Comparison of ENCODE assay signal across 1 cellular context in the genomic region with DNA sequence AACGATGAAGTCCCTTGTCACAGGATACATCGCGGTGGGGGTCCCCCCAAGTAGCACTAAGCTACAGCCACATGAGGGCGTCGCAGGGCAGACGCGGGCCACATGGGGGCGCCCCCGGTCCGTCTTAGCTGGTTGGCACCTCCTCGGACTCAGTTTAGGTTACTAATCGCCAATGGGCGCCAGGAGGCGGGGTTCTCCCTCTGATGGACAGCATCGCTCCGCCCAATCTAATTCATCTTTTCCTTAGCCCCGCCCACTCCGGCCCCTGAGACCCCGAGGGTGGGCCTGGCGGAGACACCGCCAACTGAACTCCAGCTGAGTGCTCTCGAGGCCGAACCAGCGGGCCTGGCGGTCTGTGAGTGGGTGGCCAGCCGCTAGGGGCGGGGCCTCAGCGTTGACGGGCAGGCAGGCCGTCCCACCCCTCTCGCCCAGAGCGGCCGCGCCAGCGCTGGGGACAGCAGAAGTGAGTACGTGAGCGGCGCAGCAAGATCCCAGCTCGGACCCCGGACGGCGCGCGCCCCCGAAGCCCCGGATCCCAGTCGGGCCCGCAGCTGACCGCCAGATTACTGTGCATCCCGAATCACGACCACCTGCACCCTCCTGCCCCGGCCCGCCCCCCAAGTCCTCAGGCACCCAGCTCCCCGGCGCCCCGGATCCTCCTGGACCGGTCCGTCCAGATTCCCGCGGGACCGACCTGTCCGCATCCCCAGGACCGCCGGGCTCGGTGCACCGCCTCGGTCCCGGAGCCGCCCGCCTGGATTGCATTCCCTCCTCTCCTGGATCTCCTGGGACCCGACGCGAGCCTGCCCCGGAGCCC.
TF ChIP-seq lines count a peak whose summit lies in the region.

TSS of gene EPHB3 (plus strand) at position 457 of the 817 bp plus-strand sequence. CDS start 451 bp downstream, outside the sequence.

TF ChIP-seq in K562, 482 proteins besides CTCF, POLR2A, EP300 and RAD21 (continued from another document and continues in another):
- TF ChIP-seq ETV5 (CRISPR knock-in tag; IDR thresholded peaks at IDR 0.05; ENCODE audit: low read depth) (no peak), NRF1 (conservative IDR thresholded peaks at IDR 0.05 in 1 of 2, IDR thresholded peaks at IDR 0.05 in 1 of 2) (peak; percentile 22 to 35; a peak in 1 of 4 replicates), CREM (IDR thresholded peaks at IDR 0.05; ENCODE audit: low read depth) (0 out of 2 replicates have a peak, but pooled peaks have one; percentile 40), ELF4 (CRISPR knock-in tag; IDR thresholded peaks at IDR 0.05) (no peak), PBX2 (CRISPR knock-in tag; IDR thresholded peaks at IDR 0.05; ENCODE audit: low read depth) (peak; percentile 17; the same call in 1 of the 2 replicates), PBX2 (tag; conservative IDR thresholded peaks at IDR 0.05; ENCODE audit: low read depth) (peak; percentile 84), SMC3 (conservative IDR thresholded peaks at IDR 0.05; ENCODE audit: insufficient read depth, low read depth, low read length) (peak; percentile 98), CC2D1A (IDR thresholded peaks at IDR 0.05) (peak; percentile 89), ZNF217 (CRISPR knock-in tag; IDR thresholded peaks at IDR 0.05) (no peak), FOXK1 (CRISPR knock-in tag; IDR thresholded peaks at IDR 0.05; ENCODE audit: borderline replicate concordance) (no peak), ZNF408 (CRISPR knock-in tag; IDR thresholded peaks at IDR 0.05; ENCODE audit: low read depth) (no peak), MAFF (IDR thresholded peaks at IDR 0.05; ENCODE audit: low read length) (no peak), TAF15 (IDR thresholded peaks at IDR 0.05; ENCODE audit: low read depth, low read length) (no peak), PREB (CRISPR knock-in tag; IDR thresholded peaks at IDR 0.05) (no peak), NR2C2 (CRISPR knock-in tag; IDR thresholded peaks at IDR 0.05) (no peak), NR2C2 (tag; IDR thresholded peaks at IDR 0.05) (no peak), PML (IDR thresholded peaks at IDR 0.05; ENCODE audit: low read length) (no peak), RBM15 (IDR thresholded peaks at IDR 0.05; ENCODE audit: insufficient read depth, low read length) (no peak), TCF15 (CRISPR knock-in tag; IDR thresholded peaks at IDR 0.05) (no peak), ZSCAN32 (CRISPR knock-in tag; IDR thresholded peaks at IDR 0.05) (no peak), MCM7 (IDR thresholded peaks at IDR 0.05) (no peak), ATF7 (IDR thresholded peaks at IDR 0.05) (peak; percentile 36; the same call in 1 of the 2 replicates), TRIM24 (IDR thresholded peaks at IDR 0.05) (no peak), NFYB (IDR thresholded peaks at IDR 0.05; ENCODE audit: extremely low read depth, insufficient read length) (peak; percentile 11), KDM5B (IDR thresholded peaks at IDR 0.05; ENCODE audit: insufficient replicate concordance, low read depth, low read length) (no peak), MAZ (CRISPR knock-in tag; conservative IDR thresholded peaks at IDR 0.05 in 1 of 2, IDR thresholded peaks at IDR 0.05 in 1 of 2) (peak; percentile 22 to 27; a peak in 1 of 4 replicates), DPF2 (IDR thresholded peaks at IDR 0.05) (no peak), ZNF780A (CRISPR knock-in tag; IDR thresholded peaks at IDR 0.05) (no peak), SP1 (CRISPR knock-in tag; IDR thresholded peaks at IDR 0.05) (peak; percentile 76), MEIS2 (IDR thresholded peaks at IDR 0.05; ENCODE audit: partially characterized antibody) (peak; percentile 13), CXXC5 (CRISPR knock-in tag; IDR thresholded peaks at IDR 0.05) (no peak), NFATC3 (IDR thresholded peaks at IDR 0.05) (no peak), STAT5A (IDR thresholded peaks at IDR 0.05; ENCODE audit: borderline replicate concordance, low read length) (no peak), HDAC1 (IDR thresholded peaks at IDR 0.05) (no peak), ZBTB1 (CRISPR knock-in tag; IDR thresholded peaks at IDR 0.05; ENCODE audit: borderline replicate concordance, low read depth) (no peak), SIN3B (IDR thresholded peaks at IDR 0.05; ENCODE audit: low read depth) (no peak), RBM14 (IDR thresholded peaks at IDR 0.05; ENCODE audit: borderline replicate concordance, insufficient read depth, low read depth, low read length) (no peak), STAG1 (CRISPR knock-in tag; IDR thresholded peaks at IDR 0.05; ENCODE audit: borderline replicate concordance) (peak; percentile 96), ARID2 (IDR thresholded peaks at IDR 0.05) (peak; percentile 91), ZBTB33 (CRISPR knock-in tag; IDR thresholded peaks at IDR 0.05) (peak; percentile 86), SRSF7 (optimal IDR thresholded peaks at IDR 0.05; ENCODE audit: low read depth, low read length) (no peak)
- TF ChIP-seq, protein P1, sequence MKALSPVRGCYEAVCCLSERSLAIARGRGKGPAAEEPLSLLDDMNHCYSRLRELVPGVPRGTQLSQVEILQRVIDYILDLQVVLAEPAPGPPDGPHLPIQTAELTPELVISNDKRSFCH (CRISPR knock-in tag; IDR thresholded peaks at IDR 0.05), result no peak
- TF ChIP-seq, protein P1 (tag; IDR thresholded peaks at IDR 0.05), result 0 out of 2 replicates have a peak, but pooled peaks have one; percentile 36
- TF ChIP-seq, protein P2, sequence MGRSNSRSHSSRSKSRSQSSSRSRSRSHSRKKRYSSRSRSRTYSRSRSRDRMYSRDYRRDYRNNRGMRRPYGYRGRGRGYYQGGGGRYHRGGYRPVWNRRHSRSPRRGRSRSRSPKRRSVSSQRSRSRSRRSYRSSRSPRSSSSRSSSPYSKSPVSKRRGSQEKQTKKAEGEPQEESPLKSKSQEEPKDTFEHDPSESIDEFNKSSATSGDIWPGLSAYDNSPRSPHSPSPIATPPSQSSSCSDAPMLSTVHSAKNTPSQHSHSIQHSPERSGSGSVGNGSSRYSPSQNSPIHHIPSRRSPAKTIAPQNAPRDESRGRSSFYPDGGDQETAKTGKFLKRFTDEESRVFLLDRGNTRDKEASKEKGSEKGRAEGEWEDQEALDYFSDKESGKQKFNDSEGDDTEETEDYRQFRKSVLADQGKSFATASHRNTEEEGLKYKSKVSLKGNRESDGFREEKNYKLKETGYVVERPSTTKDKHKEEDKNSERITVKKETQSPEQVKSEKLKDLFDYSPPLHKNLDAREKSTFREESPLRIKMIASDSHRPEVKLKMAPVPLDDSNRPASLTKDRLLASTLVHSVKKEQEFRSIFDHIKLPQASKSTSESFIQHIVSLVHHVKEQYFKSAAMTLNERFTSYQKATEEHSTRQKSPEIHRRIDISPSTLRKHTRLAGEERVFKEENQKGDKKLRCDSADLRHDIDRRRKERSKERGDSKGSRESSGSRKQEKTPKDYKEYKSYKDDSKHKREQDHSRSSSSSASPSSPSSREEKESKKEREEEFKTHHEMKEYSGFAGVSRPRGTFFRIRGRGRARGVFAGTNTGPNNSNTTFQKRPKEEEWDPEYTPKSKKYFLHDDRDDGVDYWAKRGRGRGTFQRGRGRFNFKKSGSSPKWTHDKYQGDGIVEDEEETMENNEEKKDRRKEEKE (IDR thresholded peaks at IDR 0.05; ENCODE audit: borderline replicate concordance in 1 of 2, control insufficient read depth in 1 of 2, low read depth in 2 of 2, low read length in 1 of 2), result no peak
- TF ChIP-seq, protein P3, sequence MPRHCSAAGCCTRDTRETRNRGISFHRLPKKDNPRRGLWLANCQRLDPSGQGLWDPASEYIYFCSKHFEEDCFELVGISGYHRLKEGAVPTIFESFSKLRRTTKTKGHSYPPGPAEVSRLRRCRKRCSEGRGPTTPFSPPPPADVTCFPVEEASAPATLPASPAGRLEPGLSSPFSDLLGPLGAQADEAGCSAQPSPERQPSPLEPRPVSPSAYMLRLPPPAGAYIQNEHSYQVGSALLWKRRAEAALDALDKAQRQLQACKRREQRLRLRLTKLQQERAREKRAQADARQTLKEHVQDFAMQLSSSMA (CRISPR knock-in tag; IDR thresholded peaks at IDR 0.05), result no peak
- TF ChIP-seq, protein P4, sequence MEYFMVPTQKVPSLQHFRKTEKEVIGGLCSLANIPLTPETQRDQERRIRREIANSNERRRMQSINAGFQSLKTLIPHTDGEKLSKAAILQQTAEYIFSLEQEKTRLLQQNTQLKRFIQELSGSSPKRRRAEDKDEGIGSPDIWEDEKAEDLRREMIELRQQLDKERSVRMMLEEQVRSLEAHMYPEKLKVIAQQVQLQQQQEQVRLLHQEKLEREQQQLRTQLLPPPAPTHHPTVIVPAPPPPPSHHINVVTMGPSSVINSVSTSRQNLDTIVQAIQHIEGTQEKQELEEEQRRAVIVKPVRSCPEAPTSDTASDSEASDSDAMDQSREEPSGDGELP (CRISPR knock-in tag; IDR thresholded peaks at IDR 0.05; ENCODE audit: borderline replicate concordance), result peak; percentile 67; the same call in 1 of the 2 replicates
- TF ChIP-seq, protein P5, sequence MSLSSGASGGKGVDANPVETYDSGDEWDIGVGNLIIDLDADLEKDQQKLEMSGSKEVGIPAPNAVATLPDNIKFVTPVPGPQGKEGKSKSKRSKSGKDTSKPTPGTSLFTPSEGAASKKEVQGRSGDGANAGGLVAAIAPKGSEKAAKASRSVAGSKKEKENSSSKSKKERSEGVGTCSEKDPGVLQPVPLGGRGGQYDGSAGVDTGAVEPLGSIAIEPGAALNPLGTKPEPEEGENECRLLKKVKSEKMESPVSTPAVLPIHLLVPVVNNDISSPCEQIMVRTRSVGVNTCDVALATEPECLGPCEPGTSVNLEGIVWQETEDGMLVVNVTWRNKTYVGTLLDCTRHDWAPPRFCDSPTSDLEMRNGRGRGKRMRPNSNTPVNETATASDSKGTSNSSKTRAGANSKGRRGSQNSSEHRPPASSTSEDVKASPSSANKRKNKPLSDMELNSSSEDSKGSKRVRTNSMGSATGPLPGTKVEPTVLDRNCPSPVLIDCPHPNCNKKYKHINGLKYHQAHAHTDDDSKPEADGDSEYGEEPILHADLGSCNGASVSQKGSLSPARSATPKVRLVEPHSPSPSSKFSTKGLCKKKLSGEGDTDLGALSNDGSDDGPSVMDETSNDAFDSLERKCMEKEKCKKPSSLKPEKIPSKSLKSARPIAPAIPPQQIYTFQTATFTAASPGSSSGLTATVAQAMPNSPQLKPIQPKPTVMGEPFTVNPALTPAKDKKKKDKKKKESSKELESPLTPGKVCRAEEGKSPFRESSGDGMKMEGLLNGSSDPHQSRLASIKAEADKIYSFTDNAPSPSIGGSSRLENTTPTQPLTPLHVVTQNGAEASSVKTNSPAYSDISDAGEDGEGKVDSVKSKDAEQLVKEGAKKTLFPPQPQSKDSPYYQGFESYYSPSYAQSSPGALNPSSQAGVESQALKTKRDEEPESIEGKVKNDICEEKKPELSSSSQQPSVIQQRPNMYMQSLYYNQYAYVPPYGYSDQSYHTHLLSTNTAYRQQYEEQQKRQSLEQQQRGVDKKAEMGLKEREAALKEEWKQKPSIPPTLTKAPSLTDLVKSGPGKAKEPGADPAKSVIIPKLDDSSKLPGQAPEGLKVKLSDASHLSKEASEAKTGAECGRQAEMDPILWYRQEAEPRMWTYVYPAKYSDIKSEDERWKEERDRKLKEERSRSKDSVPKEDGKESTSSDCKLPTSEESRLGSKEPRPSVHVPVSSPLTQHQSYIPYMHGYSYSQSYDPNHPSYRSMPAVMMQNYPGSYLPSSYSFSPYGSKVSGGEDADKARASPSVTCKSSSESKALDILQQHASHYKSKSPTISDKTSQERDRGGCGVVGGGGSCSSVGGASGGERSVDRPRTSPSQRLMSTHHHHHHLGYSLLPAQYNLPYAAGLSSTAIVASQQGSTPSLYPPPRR (CRISPR knock-in tag; IDR thresholded peaks at IDR 0.05; ENCODE audit: borderline replicate concordance), result no peak
